1 cellular context compared by ENCODE assay signal in the genomic region with DNA sequence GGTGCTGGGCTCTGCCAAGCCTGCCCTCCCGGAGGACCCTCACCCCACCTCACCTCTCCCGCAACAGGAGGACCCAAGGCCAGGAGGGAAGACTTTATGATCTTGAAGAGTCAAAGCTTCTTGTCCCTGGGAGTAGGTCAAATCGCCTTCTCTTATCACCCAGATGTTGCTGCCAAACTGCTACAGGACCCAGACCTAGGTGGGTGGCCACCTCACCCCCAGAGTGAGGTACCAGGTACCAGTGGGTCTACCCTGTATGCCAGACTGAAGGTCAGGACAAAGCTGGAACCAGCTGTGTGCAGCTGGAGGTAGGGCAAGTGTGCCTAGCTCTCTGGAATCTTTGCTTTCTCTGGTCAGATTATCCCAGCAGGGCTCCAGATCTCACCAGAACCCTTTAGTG.
TF ChIP-seq lines count a peak whose summit lies in the region.

No MANE protein-coding gene starts in this region.

TF ChIP-seq in IMR-90, 13 proteins besides CTCF, POLR2A, EP300 and RAD21 (continued from another document):
- TF ChIP-seq RCOR1 (IDR thresholded peaks at IDR 0.05; ENCODE audit: insufficient replicate concordance, low read length) = no peak
- TF ChIP-seq CEBPB (IDR thresholded peaks at IDR 0.05; ENCODE audit: low read depth, low read length) = no peak
- TF ChIP-seq, protein P1, sequence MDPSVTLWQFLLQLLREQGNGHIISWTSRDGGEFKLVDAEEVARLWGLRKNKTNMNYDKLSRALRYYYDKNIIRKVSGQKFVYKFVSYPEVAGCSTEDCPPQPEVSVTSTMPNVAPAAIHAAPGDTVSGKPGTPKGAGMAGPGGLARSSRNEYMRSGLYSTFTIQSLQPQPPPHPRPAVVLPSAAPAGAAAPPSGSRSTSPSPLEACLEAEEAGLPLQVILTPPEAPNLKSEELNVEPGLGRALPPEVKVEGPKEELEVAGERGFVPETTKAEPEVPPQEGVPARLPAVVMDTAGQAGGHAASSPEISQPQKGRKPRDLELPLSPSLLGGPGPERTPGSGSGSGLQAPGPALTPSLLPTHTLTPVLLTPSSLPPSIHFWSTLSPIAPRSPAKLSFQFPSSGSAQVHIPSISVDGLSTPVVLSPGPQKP (IDR thresholded peaks at IDR 0.05; ENCODE audit: borderline replicate concordance, low read depth, low read length) = no peak
- TF ChIP-seq, protein P2, sequence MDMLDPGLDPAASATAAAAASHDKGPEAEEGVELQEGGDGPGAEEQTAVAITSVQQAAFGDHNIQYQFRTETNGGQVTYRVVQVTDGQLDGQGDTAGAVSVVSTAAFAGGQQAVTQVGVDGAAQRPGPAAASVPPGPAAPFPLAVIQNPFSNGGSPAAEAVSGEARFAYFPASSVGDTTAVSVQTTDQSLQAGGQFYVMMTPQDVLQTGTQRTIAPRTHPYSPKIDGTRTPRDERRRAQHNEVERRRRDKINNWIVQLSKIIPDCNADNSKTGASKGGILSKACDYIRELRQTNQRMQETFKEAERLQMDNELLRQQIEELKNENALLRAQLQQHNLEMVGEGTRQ (IDR thresholded peaks at IDR 0.05; ENCODE audit: low read depth, low read length) = no peak
- TF ChIP-seq MAFK (IDR thresholded peaks at IDR 0.05; ENCODE audit: low read depth, low read length) = no peak
- TF ChIP-seq CHD1 (IDR thresholded peaks at IDR 0.05; ENCODE audit: low read depth, low read length) = no peak
- TF ChIP-seq NFE2L2 (IDR thresholded peaks at IDR 0.05; ENCODE audit: low read depth, low read length) = no peak
- TF ChIP-seq RFX5 (IDR thresholded peaks at IDR 0.05; ENCODE audit: low read depth, low read length) = no peak
TF ChIP-seq in IMR-90: peak in this region for 0.
